In genomic region chr20:31746068-31746878, GRCh38 we compare ENCODE assay signal across 20 cellular contexts. TPM values are rescaled to one million over a fixed set of nuclear protein-coding genes. Genes with fewer than 3 reads are reported as not detected.
DNase-seq lines count a peak whose midpoint lies in the region; ATAC-seq and TF ChIP-seq lines count a peak whose summit lies in the region.
"Had no signal": no experiment of that assay in that cellular context is flagged by ENCODE, and none has a peak within 500 bp of the region (broad histone marks: within the 10 kb centered on the region; RNA-seq: fewer than 3 reads in every experiment).

No MANE protein-coding gene starts in this region.

- H3K36me3 Mint-ChIP-seq in nephron progenitor cell (ENCODE audit: low read depth) (peaks cover 38% of the 10 kb centered on the region), natural killer cell (no peaks in the 10 kb centered on the region)

- H3K27ac ChIP-seq in DND-41 (ENCODE audit: low read length) (peak overlapping the region; percentile 29; the same call in 1 of the 2 replicates), VCaP (peak overlapping the region; percentile 30)
- H3K27ac ChIP-seq: gastroesophageal sphincter had no signal

- no peaks in the 10 kb centered on the region for H3K27me3 Mint-ChIP-seq in nephron progenitor cell (ENCODE audit: low read depth, poor library complexity)
- no peaks in the 10 kb centered on the region for H3K27me3 Mint-ChIP-seq in natural killer cell (ENCODE audit: low read depth in 2 of 2)
- H3K27me3 Mint-ChIP-seq: activated naive CD8-positive, alpha-beta T cell treated with anti-CD3 and anti-CD28 coated beads, Interleukin-2, amount 10 ng/mL, durations not matched to agents 7 days and 5 days; B cell; central memory CD8-positive, alpha-beta T cell had no signal

- H3K4me1 ChIP-seq in DND-41 (ENCODE audit: insufficient read depth, low read length), result peaks cover 55% of the 10 kb centered on the region

- no peak overlapping the region for H2AFZ ChIP-seq in DND-41 (ENCODE audit: low read depth, low read length)

- H3K4me1 Mint-ChIP-seq in nephron progenitor cell, result peaks cover 40% of the 10 kb centered on the region
- no peaks in the 10 kb centered on the region for H3K4me1 Mint-ChIP-seq in natural killer cell

- DNase-seq in DND-41, result no peak
- no peak for DNase-seq in nephron progenitor cell
- no peak for DNase-seq in foreskin melanocyte
- no peak for DNase-seq in natural killer cell
- no peak for DNase-seq in kidney tubule cell (ENCODE audit: low spot score)
- DNase-seq: activated CD4-positive, alpha-beta T cell treated with anti-CD3 and anti-CD28 coated beads for 4 hours; activated naive CD8-positive, alpha-beta T cell treated with anti-CD3 and anti-CD28 coated beads, Interleukin-2, amount 10 ng/mL, durations not matched to agents 7 days and 5 days; Kasumi-1; mesendoderm; NCI-H1930; occipital lobe; Right ventricle myocardium superior; stimulated activated naive CD4-positive, alpha-beta T cell treated with Interleukin-2 at 50 U/mL for 16 hours had no signal

- ATAC-seq in DND-41 (ENCODE audit: insufficient read depth, low read depth) (no peak), HG02798 (IDR thresholded peaks at IDR 0.05; ENCODE audit: poor library complexity, unreplicated experiment) (peak; percentile 38), natural killer cell (no peak), HG03521 (IDR thresholded peaks at IDR 0.05; ENCODE audit: unreplicated experiment) (no peak)
- ATAC-seq: gastroesophageal sphincter had no signal

- H3K27ac Mint-ChIP-seq in nephron progenitor cell (peak overlapping the region; percentile 79), natural killer cell (no peak overlapping the region)
- H3K27ac Mint-ChIP-seq: B cell had no signal

- no peak overlapping the region for H3K4me3 Mint-ChIP-seq in nephron progenitor cell
- no peak overlapping the region for H3K4me3 Mint-ChIP-seq in natural killer cell
- H3K4me3 Mint-ChIP-seq: activated naive CD8-positive, alpha-beta T cell treated with anti-CD3 and anti-CD28 coated beads, Interleukin-2, amount 10 ng/mL, durations not matched to agents 7 days and 5 days; B cell; central memory CD8-positive, alpha-beta T cell had no signal

- H4K20me1 ChIP-seq in DND-41 (ENCODE audit: insufficient read depth, low read length), result peaks cover 43% of the 10 kb centered on the region

- H3K4me2 ChIP-seq in DND-41 (ENCODE audit: insufficient read depth, low read length), result peak overlapping the region; percentile 43

- no peaks in the 10 kb centered on the region for H3K27me3 ChIP-seq in DND-41 (ENCODE audit: insufficient read depth, low read length, poor library complexity)
- H3K27me3 ChIP-seq: gastroesophageal sphincter had no signal

- H3K9me3 ChIP-seq in DND-41 (ENCODE audit: insufficient read depth, low read length, severe bottlenecking), result no peaks in the 10 kb centered on the region
- H3K9me3 ChIP-seq: gastroesophageal sphincter had no signal

- intact Hi-C loops in natural killer cell (cut with micrococcal nuclease), result no loop called here

- H3K36me3 ChIP-seq in DND-41 (ENCODE audit: insufficient read depth, low read length), result peaks cover 86% of the 10 kb centered on the region
- H3K36me3 ChIP-seq: gastroesophageal sphincter had no signal

- no peak overlapping the region for H3K9ac ChIP-seq in DND-41 (ENCODE audit: low read depth, low read length)

- H3K79me2 ChIP-seq in DND-41 (ENCODE audit: insufficient read depth, low read length), result peaks cover 97% of the 10 kb centered on the region

- H3K4me3 ChIP-seq in DND-41 (ENCODE audit: low read depth in 1 of 2, low read length in 2 of 2), result peak overlapping the region in 1 of 2 experiments; percentile 22; a peak in 1 of 4 replicates
- H3K4me3 ChIP-seq: gastroesophageal sphincter, skin epidermis had no signal

- TF ChIP-seq CTCF in DND-41 (IDR thresholded peaks at IDR 0.05; ENCODE audit: borderline replicate concordance, extremely low read depth, low read length, poor library complexity, severe bottlenecking), result no peak
- TF ChIP-seq CTCF in VCaP (conservative IDR thresholded peaks at IDR 0.05), result no peak
- TF ChIP-seq CTCF in nephron progenitor cell (IDR thresholded peaks at IDR 0.05), result no peak
- TF ChIP-seq CTCF in natural killer cell (IDR thresholded peaks at IDR 0.05), result no peak

- H3K9me3 Mint-ChIP-seq in nephron progenitor cell, result no peaks in the 10 kb centered on the region
- no peaks in the 10 kb centered on the region for H3K9me3 Mint-ChIP-seq in natural killer cell
- H3K9me3 Mint-ChIP-seq: activated naive CD8-positive, alpha-beta T cell treated with anti-CD3 and anti-CD28 coated beads, Interleukin-2, amount 10 ng/mL, durations not matched to agents 7 days and 5 days; central memory CD8-positive, alpha-beta T cell had no signal

RNA-seq across cellular contexts. Expression of gene TPX2, which starts 7.2 kb away (rescaled TPM):
- 1 to 10 TPM; 2.2 to 4.2 (median 2.2) TPM for total RNA-seq in natural killer cell

RNA-seq across cellular contexts. Expression of gene BCL2L1, which starts 23.6 kb away (rescaled TPM):
- total RNA-seq in natural killer cell, result 10 to 100 TPM; 67.4 to 92.6 (median 78.6) TPM
